3 cellular contexts compared by ENCODE assay signal in the genomic region with DNA sequence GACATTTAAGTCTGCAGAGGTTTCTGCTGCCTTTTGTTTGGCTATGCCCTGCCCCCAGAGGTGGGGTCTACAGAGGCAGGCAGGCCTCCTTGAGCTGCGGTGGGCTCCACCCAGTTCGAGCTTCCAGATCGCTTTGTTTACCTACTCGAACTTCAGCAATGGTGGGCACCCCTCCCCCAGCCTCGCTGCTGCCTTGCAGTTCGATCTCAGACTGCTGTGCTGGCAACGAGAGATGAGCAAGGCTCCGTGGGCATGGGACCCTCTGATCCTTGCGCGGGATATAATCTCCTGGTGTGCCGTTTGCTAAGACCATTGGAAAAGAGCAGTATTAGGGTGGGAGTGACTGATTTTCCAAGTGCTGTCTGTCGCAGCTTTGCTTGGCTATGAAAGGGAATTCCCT.
DNase-seq lines count a peak whose midpoint lies in the region; ATAC-seq, FAIRE-seq and TF ChIP-seq lines count a peak whose summit lies in the region.
"Not testable (repeated sequence)": the region's sequence is repeated elsewhere in the genome, so short reads cannot be mapped to it uniquely, and the experiment has no call there.

No MANE protein-coding gene starts in this region.

- not testable (repeated sequence) for H3K79me1 ChIP-seq in neuronal stem cell (ENCODE audit: low read depth, low read length)

- H3K27ac ChIP-seq in kidney (ENCODE audit: low read depth in 2 of 2, low read length in 2 of 2); neuronal stem cell (replicated peaks; ENCODE audit: low read length): not testable (repeated sequence)

- H3K4me2 ChIP-seq in neuronal stem cell (ENCODE audit: insufficient read depth, low read length, poor library complexity, severe bottlenecking) = not testable (repeated sequence)

- H3K4me1 ChIP-seq in kidney (ENCODE audit: control insufficient read depth in 1 of 2, insufficient read depth in 1 of 2, low read depth in 1 of 2, low read length in 2 of 2); neuronal stem cell (ENCODE audit: control insufficient read depth in 2 of 2, insufficient read depth in 1 of 2, low read depth in 1 of 2, low read length in 2 of 2): not testable (repeated sequence)

- not testable (repeated sequence) for H3K9ac ChIP-seq in kidney (ENCODE audit: low read length in 2 of 2); neuronal stem cell (ENCODE audit: low read depth, low read length, poor library complexity)

- H3K14ac ChIP-seq in neuronal stem cell (ENCODE audit: low read length) = not testable (repeated sequence)

- H2AFZ ChIP-seq in neuronal stem cell (ENCODE audit: low read length) = not testable (repeated sequence)

- H3K9me3 ChIP-seq in kidney (ENCODE audit: control insufficient read depth in 1 of 2, low read length in 2 of 2); neuronal stem cell (replicated peaks in 1 of 2; ENCODE audit: control insufficient read depth in 2 of 2, insufficient read depth in 1 of 2, low read depth in 1 of 2, low read length in 2 of 2): not testable (repeated sequence)

- not testable (repeated sequence) for H3K23ac ChIP-seq in neuronal stem cell (ENCODE audit: low read depth, low read length, poor library complexity)

- H4K8ac ChIP-seq in neuronal stem cell (ENCODE audit: low read depth, low read length) = peak overlapping the region; percentile 65

- not testable (repeated sequence) for H2BK5ac ChIP-seq in neuronal stem cell (ENCODE audit: low read length)

- no CpG with 5 or more reads among the region's 12 CpGs for WGBS in neuronal stem cell (ENCODE audit: extremely low coverage in 2 of 2, insufficient read length in 2 of 2, insufficient replicate concordance in 1 of 2), 2 donors

- H2AK5ac ChIP-seq in neuronal stem cell (ENCODE audit: low read depth, low read length) = not testable (repeated sequence)

- H3K36me3 ChIP-seq in kidney (ENCODE audit: control insufficient read depth in 1 of 2, insufficient read depth in 2 of 2, low read length in 2 of 2); neuronal stem cell (replicated peaks in 1 of 2; ENCODE audit: control insufficient read depth in 2 of 2, insufficient read depth in 2 of 2, low read length in 2 of 2): not testable (repeated sequence)

- DNase-seq in Right ventricle myocardium superior (peak; percentile 25), kidney (peak; percentile 55)
- DNase-seq in neuronal stem cell (ENCODE audit: low spot score) = not testable (repeated sequence)

- H3K18ac ChIP-seq in neuronal stem cell (ENCODE audit: low read length) = not testable (repeated sequence)

- not testable (repeated sequence) for TF ChIP-seq CTCF in kidney (IDR thresholded peaks at IDR 0.05; ENCODE audit: borderline replicate concordance, extremely low read depth, insufficient read depth)

- H2BK120ac ChIP-seq in neuronal stem cell (ENCODE audit: low read depth, low read length) = not testable (repeated sequence)

- H3K4me3 ChIP-seq in kidney (ENCODE audit: low read length in 2 of 2); neuronal stem cell (ENCODE audit: low read length in 2 of 2): not testable (repeated sequence)

- not testable (repeated sequence) for H2BK12ac ChIP-seq in neuronal stem cell (ENCODE audit: low read length)

- H3K27me3 ChIP-seq in neuronal stem cell (ENCODE audit: control insufficient read depth in 3 of 3, insufficient read depth in 3 of 3, low read depth in 1 of 3, low read length in 3 of 3) = not testable (repeated sequence)

- not testable (repeated sequence) for H2BK15ac ChIP-seq in neuronal stem cell (ENCODE audit: low read length)

- not testable (repeated sequence) for FAIRE-seq in kidney (lab: Jason Lieb, UNC)

- not testable (repeated sequence) for ATAC-seq in Right ventricle myocardium superior (ENCODE audit: poor library complexity)

- not testable (repeated sequence) for H4K91ac ChIP-seq in neuronal stem cell (ENCODE audit: low read depth, low read length, poor library complexity)

- H3K4ac ChIP-seq in neuronal stem cell (ENCODE audit: low read length) = not testable (repeated sequence)

- intact Hi-C loops in Right ventricle myocardium superior (cut with DNase I); kidney (cut with DNase I): not testable (repeated sequence)
